8 cellular contexts compared by ENCODE assay signal in genomic region chr21:37072239-37072987, GRCh38. TPM values are rescaled to one million over a fixed set of nuclear protein-coding genes. Genes with fewer than 3 reads are reported as not detected.
DNase-seq lines count a peak whose midpoint lies in the region; ATAC-seq and TF ChIP-seq lines count a peak whose summit lies in the region.

No MANE protein-coding gene starts in this region.

- intact Hi-C loops in prostate gland (cut with DNase I) = loop anchor here (1.0 to 5.0 kb wide), 2 partner anchors 83 to 295 kb away; partner anchors contain the start of gene DYRK1A

- H3K36me3 ChIP-seq in Peyer's patch (peaks cover 0 to 8% (median 0%) of the 10 kb centered on the region in 3 donors), right atrium auricular region (peaks cover 12% of the 10 kb centered on the region), prostate gland (no peaks in the 10 kb centered on the region)

- H3K4me3 ChIP-seq in Peyer's patch = peak overlapping the region; percentile 68 to 92 (median 90)
- peak overlapping the region; percentile 51 to 83 for H3K4me3 ChIP-seq in right atrium auricular region
- H3K4me3 ChIP-seq in prostate gland = peak overlapping the region; percentile 87 to 96

- H3K4me1 ChIP-seq in Peyer's patch = peaks cover 0 to 24% (median 5%) of the 10 kb centered on the region in 4 donors
- H3K4me1 ChIP-seq in right atrium auricular region = peaks cover 0 to 23% of the 10 kb centered on the region in 2 donors
- H3K4me1 ChIP-seq in prostate gland (replicated peaks) = peaks cover 6% of the 10 kb centered on the region

- DNase-seq in DMS53 (lab: John Stamatoyannopoulos, UW) (peak; percentile 88), HT-29 (ENCODE audit: low spot score) (peak; percentile 49), Peyer's patch (peak in 2 of 3 donors; percentile 65 to 84), anterior cingulate cortex (lab: John Stamatoyannopoulos, UW) (peak in 55 of 58 donors; percentile 39 to 99 (median 92)), right atrium auricular region (ENCODE audit: low spot score) (peak; percentile 66), prostate gland (ENCODE audit: low spot score) (peak; percentile 72), GM10266 (ENCODE audit: extremely low spot score) (no peak)

- H3K9me3 ChIP-seq in Peyer's patch (no peaks in the 10 kb centered on the region), right atrium auricular region (no peaks in the 10 kb centered on the region), prostate gland (no peaks in the 10 kb centered on the region)

- ATAC-seq in GM21423 (IDR thresholded peaks at IDR 0.05; ENCODE audit: unreplicated experiment) = peak; percentile 25

- no peak for TF ChIP-seq POLR2A in Peyer's patch (IDR thresholded peaks at IDR 0.05)
- peak; percentile 26 for TF ChIP-seq POLR2A in prostate gland (IDR thresholded peaks at IDR 0.05)

- WGBS in prostate gland = under 1% methylated on average over 45 of the region's 54 CpGs

- H3K27ac ChIP-seq in Peyer's patch (peak overlapping the region; percentile 94 to 99 (median 98)), right atrium auricular region (peak overlapping the region; percentile 95 to 100), prostate gland (peak overlapping the region; percentile 96 to 99)

- no peaks in the 10 kb centered on the region for H3K27me3 ChIP-seq in Peyer's patch
- no peaks in the 10 kb centered on the region for H3K27me3 ChIP-seq in right atrium auricular region
- H3K27me3 ChIP-seq in prostate gland (replicated peaks; ENCODE audit: insufficient read depth) = no peaks in the 10 kb centered on the region

- TF ChIP-seq CTCF in Peyer's patch (IDR thresholded peaks at IDR 0.05) (peak in 1 of 6 experiments; percentile 7), right atrium auricular region (IDR thresholded peaks at IDR 0.05) (no peak), prostate gland (IDR thresholded peaks at IDR 0.05) (no peak), GM10266 (IDR thresholded peaks at IDR 0.05; ENCODE audit: control insufficient read depth, insufficient read depth, low read depth, missing control alignments) (no peak)

RNA-seq across cellular contexts. Expression of gene PIGP, which starts 0.5 kb away (rescaled TPM):
- total RNA-seq in HT-29 (2014; rRNA removed; shearing (Covaris generic)) = 8.1 and 16.2 TPM in 2 replicates
- total RNA-seq in Peyer's patch = 10 to 100 TPM; 11.4 to 26.4 (median 12.7) TPM
- total RNA-seq in right atrium auricular region = 10 to 100 TPM; 26.1 to 37.3 TPM
- total RNA-seq in prostate gland = 10 to 100 TPM; 18.0 to 54.5 TPM

RNA-seq across cellular contexts. Expression of gene TTC3, which starts 0.6 kb away (rescaled TPM):
- 55.6 and 67.8 TPM in 2 replicates for total RNA-seq in HT-29 (2014; rRNA removed; shearing (Covaris generic))
- total RNA-seq in Peyer's patch = 100 to 1,000 TPM in 3 of 4 donors, 10 to 100 TPM in 1; 97.5 to 226 (median 144) TPM
- total RNA-seq in right atrium auricular region = 100 to 1,000 TPM in 1 of 2 donors, 10 to 100 TPM in 1; 63.6 to 111 TPM
- 100 to 1,000 TPM; 169 to 201 TPM for total RNA-seq in prostate gland
